ENCODE assay signal across 23 cellular contexts in genomic region chr19:10691178-10691881, GRCh38. TPM values are rescaled to one million over a fixed set of nuclear protein-coding genes. Genes with fewer than 3 reads are reported as not detected.
DNase-seq lines count a peak whose midpoint lies in the region; ATAC-seq and TF ChIP-seq lines count a peak whose summit lies in the region.
"Had no signal": no experiment of that assay in that cellular context is flagged by ENCODE, and none has a peak within 500 bp of the region (broad histone marks: within the 10 kb centered on the region; RNA-seq: fewer than 3 reads in every experiment).

No MANE protein-coding gene starts in this region.

- DNase-seq in activated T-cell treated with anti-CD3 and anti-CD28 coated beads, Interleukin-2, amount 50 U/mL, for 24 hours: no peak
- DNase-seq in activated T-cell treated with anti-CD3 and anti-CD28 coated beads, Interleukin-2, amount 50 U/mL, for 72 hours: no peak
- DNase-seq in T-helper 17 cell: no peak
- DNase-seq in ecto neural progenitor cell (ENCODE audit: low spot score): peak; percentile 42
- DNase-seq in progenitor cell of endocrine pancreas (ENCODE audit: low spot score, unreplicated experiment): no peak
- DNase-seq in aorta: no peak
- no peak for DNase-seq in mucosa of gallbladder (ENCODE audit: low spot score)
- DNase-seq: activated CD4-positive, alpha-beta T cell treated with anti-CD3 and anti-CD28 coated beads for 36 hours; activated T-cell treated with anti-CD3 and anti-CD28 coated beads, Interleukin-2, amount 50 U/mL, for 1 hour; DND-41; gastrocnemius medialis; lower lobe of right lung; naive thymus-derived CD8-positive, alpha-beta T cell; NCI-H146; NCI-H345; NCI-H69; SIG-M5; T-helper 9 cell had no signal

- intact Hi-C loops in aorta (cut with DNase I): no loop called here

- H3K27me3 ChIP-seq in aorta (ENCODE audit: control insufficient read depth in 1 of 2, insufficient read depth in 2 of 2, low read length in 1 of 2): no peaks in the 10 kb centered on the region
- H3K27me3 ChIP-seq: breast epithelium, gastrocnemius medialis, suprapubic skin had no signal

- H3K36me3 Mint-ChIP-seq in activated T-cell treated with anti-CD3 and anti-CD28 coated beads, Interleukin-2, amount 50 U/mL, for 24 hours (ENCODE audit: low read depth): peaks cover 65% of the 10 kb centered on the region
- H3K36me3 Mint-ChIP-seq in activated T-cell treated with anti-CD3 and anti-CD28 coated beads, Interleukin-2, amount 50 U/mL, for 72 hours (ENCODE audit: insufficient read depth in 2 of 2): peaks cover 0 to 14% of the 10 kb centered on the region in 2 donors
- H3K36me3 Mint-ChIP-seq in T-helper 17 cell (ENCODE audit: low read depth) (peaks cover 3% of the 10 kb centered on the region), progenitor cell of endocrine pancreas (ENCODE audit: insufficient read depth) (peaks cover 22% of the 10 kb centered on the region)

- H3K4me3 Mint-ChIP-seq in activated T-cell treated with anti-CD3 and anti-CD28 coated beads, Interleukin-2, amount 50 U/mL, for 24 hours: no peak overlapping the region
- H3K4me3 Mint-ChIP-seq in activated T-cell treated with anti-CD3 and anti-CD28 coated beads, Interleukin-2, amount 50 U/mL, for 72 hours: no peak overlapping the region
- H3K4me3 Mint-ChIP-seq in T-helper 17 cell: peak overlapping the region; percentile 73
- H3K4me3 Mint-ChIP-seq in progenitor cell of endocrine pancreas (ENCODE audit: low read depth): no peak overlapping the region
- H3K4me3 Mint-ChIP-seq: activated CD4-positive, alpha-beta T cell treated with anti-CD3 and anti-CD28 coated beads for 36 hours; naive thymus-derived CD8-positive, alpha-beta T cell; stimulated activated memory B cell treated with anti-CD40 and anti-IgM and Interleukin-4, amounts not matched to agents 10 μg/mL and 1 μg/mL and 100 μg/mL, for 72 hours had no signal

- no peak overlapping the region for H3K27ac ChIP-seq in aorta (ENCODE audit: low read depth in 1 of 2, low read length in 2 of 2)
- H3K27ac ChIP-seq: breast epithelium, gastrocnemius medialis, lower lobe of right lung, PC-9, suprapubic skin had no signal

- no peak for TF ChIP-seq CTCF in progenitor cell of endocrine pancreas (IDR thresholded peaks at IDR 0.05; ENCODE audit: unreplicated experiment)

- WGBS in aorta, 2 donors: 82 to 85% methylated on average over 23 of the region's 23 CpGs

- ATAC-seq in activated T-cell treated with anti-CD3 and anti-CD28 coated beads, Interleukin-2, amount 50 U/mL, for 72 hours (replicated peaks in 1 of 2): no peak
- ATAC-seq in T-helper 17 cell (no peak), aorta (ENCODE audit: low FRiP score) (no peak), GM21381 (IDR thresholded peaks at IDR 0.05; ENCODE audit: unreplicated experiment) (no peak)
- ATAC-seq: activated CD4-positive, alpha-beta T cell treated with anti-CD3 and anti-CD28 coated beads for 36 hours; lower lobe of right lung; stimulated activated memory B cell treated with anti-CD40 and anti-IgM and Interleukin-4, amounts not matched to agents 10 μg/mL and 1 μg/mL and 100 μg/mL, for 72 hours had no signal

- H3K9me3 ChIP-seq in T-helper 17 cell (ENCODE audit: control insufficient read depth, low read length, poor library complexity, severe bottlenecking) (no peaks in the 10 kb centered on the region), aorta (ENCODE audit: control insufficient read depth, low read length) (no peaks in the 10 kb centered on the region)
- H3K9me3 ChIP-seq: breast epithelium, gastrocnemius medialis, lower lobe of right lung, suprapubic skin had no signal

- H3K27ac Mint-ChIP-seq in activated T-cell treated with anti-CD3 and anti-CD28 coated beads, Interleukin-2, amount 50 U/mL, for 24 hours: peak overlapping the region; percentile 44
- H3K27ac Mint-ChIP-seq in activated T-cell treated with anti-CD3 and anti-CD28 coated beads, Interleukin-2, amount 50 U/mL, for 72 hours: no peak overlapping the region
- H3K27ac Mint-ChIP-seq in T-helper 17 cell (peak overlapping the region; percentile 78), progenitor cell of endocrine pancreas (peak overlapping the region; percentile 28)
- H3K27ac Mint-ChIP-seq: activated CD4-positive, alpha-beta T cell treated with anti-CD3 and anti-CD28 coated beads for 36 hours; stimulated activated memory B cell treated with anti-CD40 and anti-IgM and Interleukin-4, amounts not matched to agents 10 μg/mL and 1 μg/mL and 100 μg/mL, for 72 hours had no signal

- H3K4me3 ChIP-seq in aorta (ENCODE audit: low read length in 2 of 2): no peak overlapping the region
- H3K4me3 ChIP-seq: breast epithelium, gastrocnemius medialis, lower lobe of right lung, PC-9, suprapubic skin had no signal

- peaks cover 18% of the 10 kb centered on the region for H3K4me1 Mint-ChIP-seq in activated T-cell treated with anti-CD3 and anti-CD28 coated beads, Interleukin-2, amount 50 U/mL, for 24 hours (ENCODE audit: low read depth)
- H3K4me1 Mint-ChIP-seq in activated T-cell treated with anti-CD3 and anti-CD28 coated beads, Interleukin-2, amount 50 U/mL, for 72 hours (ENCODE audit: low read depth): peaks cover 21% of the 10 kb centered on the region
- H3K4me1 Mint-ChIP-seq in T-helper 17 cell: peaks cover 24% of the 10 kb centered on the region
- H3K4me1 Mint-ChIP-seq in progenitor cell of endocrine pancreas (ENCODE audit: low read depth): peaks cover 9% of the 10 kb centered on the region

- peaks cover 0 to 7% of the 10 kb centered on the region in 2 donors for H3K36me3 ChIP-seq in aorta (ENCODE audit: control insufficient read depth in 1 of 2, insufficient read depth in 2 of 2, low read length in 1 of 2)

- no peaks in the 10 kb centered on the region for H3K4me1 ChIP-seq in aorta (ENCODE audit: control insufficient read depth in 1 of 2, insufficient read depth in 2 of 2, low read length in 2 of 2)
- H3K4me1 ChIP-seq: breast epithelium had no signal

- no peaks in the 10 kb centered on the region for H3K9me3 Mint-ChIP-seq in activated T-cell treated with anti-CD3 and anti-CD28 coated beads, Interleukin-2, amount 50 U/mL, for 24 hours
- no peaks in the 10 kb centered on the region for H3K9me3 Mint-ChIP-seq in activated T-cell treated with anti-CD3 and anti-CD28 coated beads, Interleukin-2, amount 50 U/mL, for 72 hours
- no peaks in the 10 kb centered on the region for H3K9me3 Mint-ChIP-seq in progenitor cell of endocrine pancreas (ENCODE audit: low read depth)
- H3K9me3 Mint-ChIP-seq: naive thymus-derived CD8-positive, alpha-beta T cell; stimulated activated memory B cell treated with anti-CD40 and anti-IgM and Interleukin-4, amounts not matched to agents 10 μg/mL and 1 μg/mL and 100 μg/mL, for 72 hours had no signal

- H3K27me3 Mint-ChIP-seq in activated T-cell treated with anti-CD3 and anti-CD28 coated beads, Interleukin-2, amount 50 U/mL, for 24 hours: no peaks in the 10 kb centered on the region
- peaks cover 10% of the 10 kb centered on the region for H3K27me3 Mint-ChIP-seq in activated T-cell treated with anti-CD3 and anti-CD28 coated beads, Interleukin-2, amount 50 U/mL, for 72 hours (ENCODE audit: low read depth)
- peaks cover 8% of the 10 kb centered on the region for H3K27me3 Mint-ChIP-seq in T-helper 17 cell
- no peaks in the 10 kb centered on the region for H3K27me3 Mint-ChIP-seq in progenitor cell of endocrine pancreas
- H3K27me3 Mint-ChIP-seq: activated CD4-positive, alpha-beta T cell treated with anti-CD3 and anti-CD28 coated beads for 36 hours; naive thymus-derived CD8-positive, alpha-beta T cell had no signal

RNA-seq across cellular contexts. Expression of gene QTRT1, which starts 9.9 kb away (rescaled TPM):
- 10 to 100 TPM; 48.9 to 49.5 TPM for total RNA-seq in activated T-cell treated with anti-CD3 and anti-CD28 coated beads, Interleukin-2, amount 50 U/mL, for 72 hours
- 10 to 100 TPM; 49.4 to 56.9 TPM for total RNA-seq in T-helper 17 cell
- total RNA-seq in progenitor cell of endocrine pancreas: 53.9 and 59.3 TPM in 2 replicates
- 10 to 100 TPM; 25.0 to 31.5 TPM for total RNA-seq in aorta
- 100 to 1,000 TPM in 1 of 2 donors, 10 to 100 TPM in 1; 54.2 to 243 TPM for polyA plus RNA-seq in aorta
- 48.2 TPM for total RNA-seq in mucosa of gallbladder

RNA-seq across cellular contexts. Expression of gene DNM2, which starts 26.5 kb away (rescaled TPM):
- total RNA-seq in activated T-cell treated with anti-CD3 and anti-CD28 coated beads, Interleukin-2, amount 50 U/mL, for 72 hours: 100 to 1,000 TPM; 241 to 266 TPM
- total RNA-seq in T-helper 17 cell (100 to 1,000 TPM; 267 to 273 TPM), progenitor cell of endocrine pancreas (124 and 127 TPM in 2 replicates), aorta (100 to 1,000 TPM; 118 to 160 TPM), mucosa of gallbladder (227 TPM)
- polyA plus RNA-seq in aorta: 10 to 100 TPM; 51.7 to 89.7 TPM

RNA-seq across cellular contexts. Expression of gene ILF3, which starts 37.2 kb away (rescaled TPM):
- 100 to 1,000 TPM; 297 to 311 TPM for total RNA-seq in activated T-cell treated with anti-CD3 and anti-CD28 coated beads, Interleukin-2, amount 50 U/mL, for 72 hours
- total RNA-seq in T-helper 17 cell: 100 to 1,000 TPM; 428 to 456 TPM
- 761 and 784 TPM in 2 replicates for total RNA-seq in progenitor cell of endocrine pancreas
- total RNA-seq in aorta: 100 to 1,000 TPM; 168 to 190 TPM
- 100 to 1,000 TPM in 1 of 2 donors, 10 to 100 TPM in 1; 40.2 to 111 TPM for polyA plus RNA-seq in aorta
- 162 TPM for total RNA-seq in mucosa of gallbladder
